Comparison of ENCODE assay signal across 12 cellular contexts in the genomic region with DNA sequence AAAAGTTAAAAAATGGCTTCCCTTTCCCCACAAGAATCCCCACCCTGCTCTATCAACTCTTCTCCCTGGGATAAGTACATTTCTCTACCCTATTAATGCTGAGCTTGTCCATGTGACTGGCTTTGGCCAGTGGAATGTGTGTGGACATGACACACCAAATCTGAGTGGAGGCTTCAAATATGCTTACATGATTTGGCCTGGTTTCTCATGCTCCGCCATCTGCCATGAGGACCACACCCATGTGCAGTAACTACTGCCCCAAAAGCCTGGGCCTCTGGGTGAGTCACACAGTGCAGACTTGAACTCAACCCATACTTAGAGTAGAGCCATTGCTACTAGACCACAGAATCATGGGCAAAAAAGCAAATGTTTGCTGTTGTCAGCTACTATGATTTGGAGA. TPM values are rescaled to one million over a fixed set of nuclear protein-coding genes. Genes with fewer than 3 reads are reported as not detected.
DNase-seq lines count a peak whose midpoint lies in the region; ATAC-seq, FAIRE-seq and TF ChIP-seq lines count a peak whose summit lies in the region.
"Had no signal": no experiment of that assay in that cellular context is flagged by ENCODE, and none has a peak within 500 bp of the region (broad histone marks: within the 10 kb centered on the region; RNA-seq: fewer than 3 reads in every experiment).

No MANE protein-coding gene starts in this region.

- H3K27me3 Mint-ChIP-seq in CD4-positive, CD25-positive, alpha-beta regulatory T cell, result no peaks in the 10 kb centered on the region
- H3K27me3 Mint-ChIP-seq in WTC11 (ENCODE audit: low read depth), result no peaks in the 10 kb centered on the region
- H3K27me3 Mint-ChIP-seq: activated CD8-positive, alpha-beta memory T cell treated with anti-CD3 and anti-CD28 coated beads, Interleukin-2, amount 10 ng/mL, durations not matched to agents 7 days and 5 days had no signal

- no peaks in the 10 kb centered on the region for H3K79me2 ChIP-seq in K562 (ENCODE audit: control insufficient read depth, insufficient read depth, low read length)

- H3K9me1 ChIP-seq in K562 (ENCODE audit: control insufficient read depth, insufficient read depth, low read length), result no peaks in the 10 kb centered on the region

- TF ChIP-seq EP300 in K562 (IDR thresholded peaks at IDR 0.05; ENCODE audit: low read length), result no peak

- no peak for DNase-seq in CD4-positive, CD25-positive, alpha-beta regulatory T cell
- DNase-seq in HFF-Myc (ENCODE audit: extremely low read depth, low read depth), result peak; percentile 31
- DNase-seq in K562 (ENCODE audit: extremely low read depth in 1 of 4, low spot score in 3 of 4), result no peak
- no peak for DNase-seq in mucosa of descending colon
- DNase-seq in WTC11 (ENCODE audit: low spot score), result no peak
- no peak for DNase-seq in DMS53 (lab: John Stamatoyannopoulos, UW)
- DNase-seq in DMS153 treated with DMSO at 0.1 percent for 48 hours (lab: John Stamatoyannopoulos, UW; ENCODE audit: unreplicated experiment), result no peak
- no peak for DNase-seq in NCI-H2171 treated with DMSO at 0.1 percent for 48 hours (lab: John Stamatoyannopoulos, UW)
- DNase-seq: activated CD8-positive, alpha-beta memory T cell treated with anti-CD3 and anti-CD28 coated beads, Interleukin-2, amount 10 ng/mL, durations not matched to agents 7 days and 5 days; NCI-H2081; right lobe of liver had no signal

- POLR2A ChIA-PET in K562 (lab: Yijun Ruan, JAX) (no interaction called here), WTC11 (lab: Charles Lee) (no interaction called here)

- H3K4me1 ChIP-seq in CD4-positive, CD25-positive, alpha-beta regulatory T cell (ENCODE audit: control insufficient read depth, insufficient read depth, low read length, poor library complexity, severe bottlenecking), result no peaks in the 10 kb centered on the region
- H3K4me1 ChIP-seq in K562 (replicated peaks in 1 of 2; ENCODE audit: control insufficient read depth in 2 of 2, insufficient read depth in 2 of 2, low read length in 2 of 2) (no peaks in the 10 kb centered on the region), mucosa of descending colon (ENCODE audit: low read depth) (no peaks in the 10 kb centered on the region)
- H3K4me1 ChIP-seq: right lobe of liver had no signal

- no peak overlapping the region for H3K4me2 ChIP-seq in K562 (ENCODE audit: insufficient read depth, low read length)

- no peaks in the 10 kb centered on the region for H3K9me3 Mint-ChIP-seq in CD4-positive, CD25-positive, alpha-beta regulatory T cell
- no peaks in the 10 kb centered on the region for H3K9me3 Mint-ChIP-seq in WTC11

- peak overlapping the region in 2 of 3 donors; percentile 23 to 82 for H3K27ac Mint-ChIP-seq in CD4-positive, CD25-positive, alpha-beta regulatory T cell
- no peak overlapping the region for H3K27ac Mint-ChIP-seq in WTC11
- H3K27ac Mint-ChIP-seq: activated CD8-positive, alpha-beta memory T cell treated with anti-CD3 and anti-CD28 coated beads, Interleukin-2, amount 10 ng/mL, durations not matched to agents 7 days and 5 days had no signal

- CTCF ChIA-PET in K562 (lab: Yijun Ruan, JAX; ENCODE audit: low intra/inter-chr PET ratio) (no interaction called here), WTC11 (lab: Charles Lee) (interaction anchor here (1.1 kb wide), 1 partner anchor 47 kb away, joined by 3 read pairs; no protein-coding TSS in a partner anchor)

- no peak overlapping the region for H3K4me3 Mint-ChIP-seq in CD4-positive, CD25-positive, alpha-beta regulatory T cell
- H3K4me3 Mint-ChIP-seq in WTC11, result no peak overlapping the region
- H3K4me3 Mint-ChIP-seq: activated CD8-positive, alpha-beta memory T cell treated with anti-CD3 and anti-CD28 coated beads, Interleukin-2, amount 10 ng/mL, durations not matched to agents 7 days and 5 days had no signal

- peaks cover 0 to 9% (median 0%) of the 10 kb centered on the region in 4 donors for H3K4me1 Mint-ChIP-seq in CD4-positive, CD25-positive, alpha-beta regulatory T cell
- H3K4me1 Mint-ChIP-seq in WTC11, result no peaks in the 10 kb centered on the region

- TF ChIP-seq RAD21 in K562 (CRISPR knock-in tag; conservative IDR thresholded peaks at IDR 0.05 in 1 of 2, IDR thresholded peaks at IDR 0.05 in 1 of 2), result no peak

- no peak overlapping the region for H3K4me3 ChIP-seq in CD4-positive, CD25-positive, alpha-beta regulatory T cell (ENCODE audit: low read depth, low read length)
- H3K4me3 ChIP-seq in HFF-Myc (replicated peaks; ENCODE audit: low read depth, low read length), result no peak overlapping the region
- no peak overlapping the region for H3K4me3 ChIP-seq in K562
- no peak overlapping the region for H3K4me3 ChIP-seq in mucosa of descending colon
- H3K4me3 ChIP-seq: right lobe of liver had no signal

- no peak overlapping the region for H3K27ac ChIP-seq in CD4-positive, CD25-positive, alpha-beta regulatory T cell (ENCODE audit: insufficient read depth, low read length, poor library complexity, severe bottlenecking)
- H3K27ac ChIP-seq in K562 (ENCODE audit: extremely low read depth, low read depth, low read length), result no peak overlapping the region
- H3K27ac ChIP-seq: right lobe of liver had no signal

- no peak for ATAC-seq in CD4-positive, CD25-positive, alpha-beta regulatory T cell (ENCODE audit: low read depth in 2 of 2)
- no peak for ATAC-seq in K562
- ATAC-seq in mucosa of descending colon, result peak; percentile 45
- ATAC-seq in WTC11, result no peak
- ATAC-seq: activated CD8-positive, alpha-beta memory T cell treated with anti-CD3 and anti-CD28 coated beads, Interleukin-2, amount 10 ng/mL, durations not matched to agents 7 days and 5 days had no signal

- 14% methylated on average over 1 of the region's 1 CpG for WGBS in K562 (ENCODE audit: insufficient coverage, low coverage, missing lambda C conversion rate)

- in situ Hi-C loops in K562 (cut with MboI), result no loop called here

- no peaks in the 10 kb centered on the region for H3K9me3 ChIP-seq in CD4-positive, CD25-positive, alpha-beta regulatory T cell (ENCODE audit: control insufficient read depth in 2 of 2, low read length in 2 of 2)
- H3K9me3 ChIP-seq in K562 (replicated peaks; ENCODE audit: control insufficient read depth, insufficient read depth, low read depth, low read length), result no peaks in the 10 kb centered on the region
- H3K9me3 ChIP-seq in mucosa of descending colon, result no peaks in the 10 kb centered on the region
- H3K9me3 ChIP-seq: right lobe of liver had no signal

- TF ChIP-seq CTCF in HFF-Myc (IDR thresholded peaks at IDR 0.05; ENCODE audit: low read depth, low read length, missing control alignments) (no peak), K562 (IDR thresholded peaks at IDR 0.05 in 2 of 3, conservative IDR thresholded peaks at IDR 0.05 in 1 of 3; ENCODE audit: insufficient read depth in 2 of 3, low read depth in 1 of 3, low read length in 3 of 3) (no peak), mucosa of descending colon (IDR thresholded peaks at IDR 0.05) (no peak), WTC11 (IDR thresholded peaks at IDR 0.05) (no peak)

- intact Hi-C loops in K562 (cut with micrococcal nuclease) (loop anchor here (1.0 kb wide), 1 partner anchor 13 kb away; no protein-coding TSS in a partner anchor), mucosa of descending colon (cut with DNase I, micrococcal nuclease) (no loop called here)

- H4K20me1 ChIP-seq in K562 (replicated peaks; ENCODE audit: control insufficient read depth, insufficient read depth, low read length), result no peaks in the 10 kb centered on the region

- peaks cover 86% of the 10 kb centered on the region for H3K36me3 ChIP-seq in CD4-positive, CD25-positive, alpha-beta regulatory T cell (ENCODE audit: control insufficient read depth, insufficient read depth, low read length)
- no peaks in the 10 kb centered on the region for H3K36me3 ChIP-seq in K562 (ENCODE audit: control insufficient read depth, insufficient read depth, low read length)
- no peaks in the 10 kb centered on the region for H3K36me3 ChIP-seq in mucosa of descending colon (ENCODE audit: low read depth)

- H2AFZ ChIP-seq in K562 (ENCODE audit: low read depth, low read length), result no peak overlapping the region

- peaks cover 38% of the 10 kb centered on the region for H3K36me3 Mint-ChIP-seq in CD4-positive, CD25-positive, alpha-beta regulatory T cell
- H3K36me3 Mint-ChIP-seq in WTC11, result peaks cover 9% of the 10 kb centered on the region

- TF ChIP-seq POLR2A in K562 (conservative IDR thresholded peaks at IDR 0.05), result no peak

- FAIRE-seq in K562 (lab: Jason Lieb, UNC), result no peak
- FAIRE-seq: D721Med had no signal

- H3K27me3 ChIP-seq in CD4-positive, CD25-positive, alpha-beta regulatory T cell (ENCODE audit: control insufficient read depth, insufficient read depth, low read length), result no peaks in the 10 kb centered on the region
- H3K27me3 ChIP-seq in K562 (ENCODE audit: control insufficient read depth in 2 of 2, insufficient read depth in 2 of 2, low read length in 2 of 2), result peaks cover 6 to 69% of the 10 kb centered on the region in 2 experiments; a peak in 4 of 5 replicates
- H3K27me3 ChIP-seq: right lobe of liver had no signal

- no TSS peak for BruUV-seq in K562 (replicated peaks; lab: Mats Ljungman, UMichigan)

- H3K9ac ChIP-seq in K562 (ENCODE audit: insufficient read depth in 1 of 2, low read depth in 2 of 2, low read length in 2 of 2), result no peak overlapping the region

TF ChIP-seq in K562, 482 proteins besides CTCF, POLR2A, EP300 and RAD21 (continues in another document):
- no peak for TF ChIP-seq CSDE1 (IDR thresholded peaks at IDR 0.05)

RNA-seq across cellular contexts. Expression of a gene that starts 36.3 kb away (rescaled TPM):
- 33.9 TPM for total RNA-seq in CD4-positive, CD25-positive, alpha-beta regulatory T cell
- polyA plus RNA-seq in CD4-positive, CD25-positive, alpha-beta regulatory T cell, result 10 to 100 TPM; 20.9 to 33.0 (median 29.1) TPM
- total RNA-seq in K562 (2011; cell fraction: chromatin; rRNA removed; ENCODE audit: low replicate concordance), result not detected in 2 replicates
- not detected in 2 replicates for total RNA-seq in K562 (2011; cell fraction: nucleolus; rRNA removed)
- total RNA-seq in K562 (2011; cell fraction: nucleoplasm; rRNA removed), result not detected in 2 replicates
- total RNA-seq in K562 (2014; rRNA removed) (0.04 and 0.09 TPM in 2 replicates), K562 (2014; rRNA removed; fragmentation: Illumina TruSeq; extraction: Trizol) (not detected in 2 replicates), K562 (2015; rRNA removed; fragmentation: Illumina TruSeq; extraction: Trizol) (0.11 TPM in 2 replicates), K562 (2021) (0.09 and 0.13 TPM in 2 replicates), mucosa of descending colon (10 to 100 TPM in 1 of 3 donors, 1 to 10 TPM in 2; 2.6 to 10.2 (median 9.0) TPM), WTC11 (2021) (7.4 to 8.6 TPM (median 8.4 TPM) in 3 replicates)
- polyA plus RNA-seq in K562 (2011; rRNA removed) (0.01 and 0.03 TPM in 2 replicates), K562 (2014; fragmentation: Illumina TruSeq; extraction: Trizol) (0.03 TPM in 1 of 2 replicates, not detected in the other), K562 (2014; fragmentation: Nextera tagmentation; extraction: Ambion mirVana) (under 1 TPM in 1 of 2 experiments, not detected in 1; 0.01 TPM), K562 (2014; rRNA removed) (0.07 TPM in 1 of 2 replicates, not detected in the other)
- 0.01 TPM in 1 of 2 replicates, not detected in the other for polyA plus RNA-seq in K562 (2011; cell fraction: cytosol; rRNA removed)
- polyA plus RNA-seq in K562 (2011; cell fraction: nucleus; rRNA removed), result 0.03 TPM in 1 of 2 replicates, not detected in the other
- polyA plus RNA-seq in K562 (2012), result 0.03 and 0.06 TPM in 2 replicates
- polyA minus RNA-seq in K562 (2011; rRNA and poly(A)+ RNA removed), result 0.06 TPM in 1 of 2 replicates, not detected in the other
- polyA minus RNA-seq in K562 (2011; cell fraction: cytosol; rRNA and poly(A)+ RNA removed), result not detected in 2 replicates
- polyA minus RNA-seq in K562 (2011; cell fraction: nucleus; rRNA and poly(A)+ RNA removed), result 0.13 TPM in 1 of 2 replicates, not detected in the other
